ENCODE assay signal across 6 cellular contexts in genomic region chr5:20494706-20495105, GRCh38.
"Had no signal": no experiment of that assay in that cellular context is flagged by ENCODE, and none has a peak within 500 bp of the region (broad histone marks: within the 10 kb centered on the region; RNA-seq: fewer than 3 reads in every experiment).

No MANE protein-coding gene starts in this region.

- H2AFZ ChIP-seq: GM23338 had no signal

- H3K4me2 ChIP-seq: GM23338 had no signal

- ATAC-seq: GM23338 had no signal

- DNase-seq: H9, HCEC 1CT had no signal

- H3K4me3 ChIP-seq: GM23338 had no signal

- FAIRE-seq: H1, H54, HTR-8/SVneo had no signal
